9 cellular contexts compared by ENCODE assay signal in the genomic region with DNA sequence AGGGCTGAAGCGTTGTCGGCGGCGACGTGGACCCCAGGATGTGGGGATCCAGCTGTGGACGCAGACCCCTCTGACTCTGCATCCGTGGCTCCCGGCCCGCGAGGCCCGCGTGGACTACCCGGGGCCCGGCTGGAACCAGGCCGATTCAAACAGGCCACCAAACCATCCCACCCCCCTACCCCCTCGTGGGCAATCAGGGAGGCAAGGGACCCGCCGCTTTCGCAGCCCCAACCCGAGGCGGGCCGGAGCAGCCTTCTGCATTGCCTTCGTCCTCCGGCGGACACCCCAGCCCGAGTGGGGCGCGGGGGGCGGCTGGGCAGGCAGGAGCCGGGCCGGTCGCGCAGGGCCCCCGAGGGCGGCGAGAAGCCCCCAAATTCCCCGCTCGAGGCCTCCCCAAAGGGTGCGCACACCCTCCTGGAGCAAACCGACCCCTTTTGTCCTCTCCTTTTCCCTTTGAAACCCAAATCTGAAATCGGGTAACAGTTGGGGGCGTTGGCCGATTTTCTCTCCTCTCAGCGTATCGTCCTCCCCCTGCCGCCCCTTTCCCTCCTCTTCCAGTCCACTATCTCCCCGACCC. TPM values are rescaled to one million over a fixed set of nuclear protein-coding genes. Genes with fewer than 3 reads are reported as not detected.
DNase-seq lines count a peak whose midpoint lies in the region; ATAC-seq lines count a peak whose summit lies in the region.
"Had no signal": no experiment of that assay in that cellular context is flagged by ENCODE, and none has a peak within 500 bp of the region (broad histone marks: within the 10 kb centered on the region; RNA-seq: fewer than 3 reads in every experiment).

No MANE protein-coding gene starts in this region.

- H3K9me3 Mint-ChIP-seq in activated CD8-positive, alpha-beta T cell treated with anti-CD3 and anti-CD28 coated beads, Interleukin-2, amount 10 ng/mL, durations not matched to agents 7 days and 5 days (ENCODE audit: insufficient read depth), result no peaks in the 10 kb centered on the region

- peaks cover 9% of the 10 kb centered on the region for H3K4me1 ChIP-seq in iPS-15b (ENCODE audit: control insufficient read depth, insufficient read depth, low read length)
- H3K4me1 ChIP-seq in subcutaneous abdominal adipose tissue (ENCODE audit: control insufficient read depth in 5 of 5, insufficient read depth in 5 of 5, low read length in 5 of 5), result peaks cover 0 to 45% (median 31%) of the 10 kb centered on the region in 5 donors
- H3K4me1 ChIP-seq: prostate gland had no signal

- no peaks in the 10 kb centered on the region for H3K36me3 ChIP-seq in iPS-15b (ENCODE audit: control insufficient read depth, insufficient read depth, low read length)
- H3K36me3 ChIP-seq in subcutaneous abdominal adipose tissue (ENCODE audit: control insufficient read depth in 5 of 5, insufficient read depth in 5 of 5, low read length in 5 of 5), result peaks cover 0 to 4% (median under 1%) of the 10 kb centered on the region in 5 donors
- H3K36me3 ChIP-seq: prostate gland had no signal

- ATAC-seq in activated CD8-positive, alpha-beta T cell treated with anti-CD3 and anti-CD28 coated beads, Interleukin-2, amount 10 ng/mL, durations not matched to agents 7 days and 5 days, result no peak
- no peak for ATAC-seq in HG02973 (IDR thresholded peaks at IDR 0.05; ENCODE audit: unreplicated experiment)

- H3K27me3 ChIP-seq in iPS-15b (ENCODE audit: control insufficient read depth, insufficient read depth, low read length) (peaks cover 82% of the 10 kb centered on the region), subcutaneous abdominal adipose tissue (ENCODE audit: control insufficient read depth in 5 of 5, insufficient read depth in 4 of 5, low read length in 5 of 5) (peaks cover 43 to 72% (median 57%) of the 10 kb centered on the region in 5 donors)

- POLR2A ChIA-PET in activated CD8-positive, alpha-beta T cell treated with anti-CD3 and anti-CD28 coated beads, Interleukin-2, amount 10 ng/mL, durations not matched to agents 7 days and 5 days (lab: Charles Lee), result interaction anchor here (1.1 kb wide), 1 partner anchor 13 kb away, joined by 3 read pairs; no protein-coding TSS in a partner anchor

- H3K9ac ChIP-seq in iPS-15b (ENCODE audit: low read depth, low read length) (no peak overlapping the region), subcutaneous abdominal adipose tissue (ENCODE audit: low read length in 5 of 5) (no peak overlapping the region)

- peaks cover 4% of the 10 kb centered on the region for H3K36me3 Mint-ChIP-seq in activated CD8-positive, alpha-beta T cell treated with anti-CD3 and anti-CD28 coated beads, Interleukin-2, amount 10 ng/mL, durations not matched to agents 7 days and 5 days (ENCODE audit: low read depth)

- CTCF ChIA-PET in activated CD8-positive, alpha-beta T cell treated with anti-CD3 and anti-CD28 coated beads, Interleukin-2, amount 10 ng/mL, durations not matched to agents 7 days and 5 days (lab: Charles Lee), result interaction anchor here (0.8 to 2.9 kb wide), 25 partner anchors 9 to 1315 kb away, joined by 3 to 34 read pairs (median 5); a partner anchor contains a TSS

- H3K27me3 Mint-ChIP-seq in activated CD8-positive, alpha-beta T cell treated with anti-CD3 and anti-CD28 coated beads, Interleukin-2, amount 10 ng/mL, durations not matched to agents 7 days and 5 days (ENCODE audit: low read depth), result peaks cover 72% of the 10 kb centered on the region

- H3K4me3 Mint-ChIP-seq in activated CD8-positive, alpha-beta T cell treated with anti-CD3 and anti-CD28 coated beads, Interleukin-2, amount 10 ng/mL, durations not matched to agents 7 days and 5 days, result peak overlapping the region; percentile 63

- H3K9me3 ChIP-seq in iPS-15b (ENCODE audit: control insufficient read depth, insufficient read depth, low read length) (no peaks in the 10 kb centered on the region), subcutaneous abdominal adipose tissue (ENCODE audit: control insufficient read depth in 5 of 5, low read length in 5 of 5) (peaks cover 0 to 2% (median 0%) of the 10 kb centered on the region in 5 donors)
- H3K9me3 ChIP-seq: prostate gland had no signal

- peak overlapping the region; percentile 66 for H3K4me3 ChIP-seq in iPS-15b (ENCODE audit: low read depth, low read length)
- H3K4me3 ChIP-seq in subcutaneous abdominal adipose tissue (ENCODE audit: low read depth in 1 of 5, low read length in 5 of 5), result peak overlapping the region in 3 of 5 donors; percentile 12 to 52 (median 13)
- H3K4me3 ChIP-seq: prostate gland had no signal

- no peak overlapping the region for H3K27ac ChIP-seq in subcutaneous abdominal adipose tissue (ENCODE audit: low read depth, low read length)
- H3K27ac ChIP-seq: prostate gland had no signal

- H3K4me1 Mint-ChIP-seq in activated CD8-positive, alpha-beta T cell treated with anti-CD3 and anti-CD28 coated beads, Interleukin-2, amount 10 ng/mL, durations not matched to agents 7 days and 5 days (ENCODE audit: low read depth), result peaks cover 39% of the 10 kb centered on the region

- peak; percentile 65 for DNase-seq in activated effector memory CD4-positive, alpha-beta T cell treated with anti-CD3 and anti-CD28 coated beads, Interleukin-2, amount 50 U/mL, for 16 hours
- DNase-seq in activated effector memory CD4-positive, alpha-beta T cell treated with Interleukin-2 at 50 U/mL for 16 hours, result no peak
- DNase-seq in activated CD8-positive, alpha-beta T cell treated with anti-CD3 and anti-CD28 coated beads, Interleukin-2, amount 10 ng/mL, durations not matched to agents 7 days and 5 days, result no peak
- no peak for DNase-seq in DMS114 treated with DMSO at 0.1 percent for 48 hours (lab: John Stamatoyannopoulos, UW; ENCODE audit: unreplicated experiment)
- no peak for DNase-seq in 8988T

- H3K27ac Mint-ChIP-seq in activated CD8-positive, alpha-beta T cell treated with anti-CD3 and anti-CD28 coated beads, Interleukin-2, amount 10 ng/mL, durations not matched to agents 7 days and 5 days, result no peak overlapping the region

RNA-seq across cellular contexts. Expression of a gene that starts 7.3 kb away (rescaled TPM):
- total RNA-seq in activated CD8-positive, alpha-beta T cell treated with anti-CD3 and anti-CD28 coated beads, Interleukin-2, amount 10 ng/mL, durations not matched to agents 7 days and 5 days, result not detected

RNA-seq across cellular contexts. Expression of a gene that starts 53.4 kb away (rescaled TPM):
- 10 to 100 TPM; 14.7 to 18.6 TPM for total RNA-seq in activated CD8-positive, alpha-beta T cell treated with anti-CD3 and anti-CD28 coated beads, Interleukin-2, amount 10 ng/mL, durations not matched to agents 7 days and 5 days
